ENCODE assay signal across 18 cellular contexts in genomic region chr3:100535610-100535943, GRCh38.
"Had no signal": no experiment of that assay in that cellular context is flagged by ENCODE, and none has a peak within 500 bp of the region (broad histone marks: within the 10 kb centered on the region; RNA-seq: fewer than 3 reads in every experiment).

No MANE protein-coding gene starts in this region.

- H3K27me3 ChIP-seq: adrenal gland, cardiac muscle cell, tibial nerve had no signal

- H3K9me3 ChIP-seq: adrenal gland, tibial nerve had no signal

- H3K27ac ChIP-seq: cardiac muscle cell had no signal

- H3K4me3 ChIP-seq: adrenal gland, cardiac muscle cell, tibial nerve had no signal

- DNase-seq: activated CD4-positive, alpha-beta T cell treated with anti-CD3 and anti-CD28 coated beads for 1 hour; activated CD4-positive, alpha-beta T cell treated with anti-CD3 and anti-CD28 coated beads, Interleukin-2, amount 50 U/mL, for 1 hour; activated CD8-positive, alpha-beta T cell treated with anti-CD3 and anti-CD28 coated beads, Interleukin-2, amount 10 ng/mL, durations not matched to agents 7 days and 5 days; adrenal gland; effector CD4-positive, alpha-beta T cell; head of caudate nucleus; hypothalamus; islet precursor cell; left colon; midbrain; retina; stimulated activated CD4-positive, alpha-beta T cell treated with anti-CD3 and anti-CD28 coated beads, Interleukin-1b, Interleukin-23, amount 100 ng/mL, for 48 hours; T-helper 9 cell had no signal

- H3K36me3 ChIP-seq: adrenal gland, cardiac muscle cell, tibial nerve had no signal

- ATAC-seq: activated CD8-positive, alpha-beta T cell treated with anti-CD3 and anti-CD28 coated beads, Interleukin-2, amount 10 ng/mL, durations not matched to agents 7 days and 5 days; activated naive CD4-positive, alpha-beta T cell treated with anti-CD3 and anti-CD28 coated beads, Interleukin-2, amount 50 U/mL, for 72 hours; activated T-helper 17 cell treated with anti-CD3 and anti-CD28 coated beads, Interleukin-2, amount 50 U/mL, for 72 hours; left colon; natural killer cell treated with Interleukin-12 subunit alpha and Interleukin-12 subunit beta and Interleukin-15 and Interleukin-18, amount 100 ng/mL, for 72 hours had no signal
